In genomic region chr12:96211989-96212388, GRCh38 we compare ENCODE assay signal across 1 cellular context.
TF ChIP-seq lines count a peak whose summit lies in the region.

No MANE protein-coding gene starts in this region.

TF ChIP-seq in SK-N-SH treated with all-trans-retinoic acid at 6 μM for 48 hours, 23 proteins besides CTCF, POLR2A, EP300 and RAD21 (continued from another document):
- TF ChIP-seq CREB5 (CRISPR knock-in tag; IDR thresholded peaks at IDR 0.05; ENCODE audit: low read depth) (no peak), ESRRG (CRISPR knock-in tag; IDR thresholded peaks at IDR 0.05) (no peak), BACH2 (CRISPR knock-in tag; IDR thresholded peaks at IDR 0.05; ENCODE audit: borderline replicate concordance) (no peak), CSRNP3 (CRISPR knock-in tag; IDR thresholded peaks at IDR 0.05) (no peak), TCF4 (CRISPR knock-in tag; IDR thresholded peaks at IDR 0.05; ENCODE audit: borderline replicate concordance) (no peak), ZNF8 (CRISPR knock-in tag; IDR thresholded peaks at IDR 0.05) (no peak)
